8 cellular contexts compared by ENCODE assay signal in genomic region chr5:36675244-36675643, GRCh38.
"Had no signal": no experiment of that assay in that cellular context is flagged by ENCODE, and none has a peak within 500 bp of the region (broad histone marks: within the 10 kb centered on the region; RNA-seq: fewer than 3 reads in every experiment).

No MANE protein-coding gene starts in this region.

- ATAC-seq: HCT116 had no signal

- H2AFZ ChIP-seq: GM23248 had no signal

- H3K9me3 ChIP-seq: HAP-1 had no signal

- DNase-seq: GM23248, GOT3, H7, HFFc6, KG1 had no signal

- H3K4me1 ChIP-seq: HAP-1 had no signal

- H3K4me3 ChIP-seq: GM23248, HAP-1 had no signal

- H3K36me3 ChIP-seq: HAP-1 had no signal

- H3K9ac ChIP-seq: GM23248 had no signal

- H3K27ac ChIP-seq: GM23248, HL-60 had no signal
